8 cellular contexts compared by ENCODE assay signal in the genomic region with DNA sequence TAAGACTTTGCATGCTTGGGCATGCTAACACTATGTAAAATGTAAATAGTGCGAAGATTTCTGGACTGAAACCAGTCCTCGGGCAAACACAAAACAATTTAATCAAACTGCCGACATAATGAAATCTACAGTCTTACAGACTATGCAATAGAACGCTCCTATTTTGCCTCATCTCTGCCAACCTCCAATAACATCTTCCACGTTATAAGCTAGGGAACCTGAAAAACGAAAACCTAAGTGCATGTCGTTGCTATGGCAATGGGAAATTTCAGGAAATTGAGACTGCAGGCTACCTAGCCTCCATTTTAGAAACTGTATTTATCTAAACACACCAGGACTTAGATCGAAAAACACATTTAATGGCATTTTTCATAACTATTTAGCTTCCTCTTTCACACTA. TPM values are rescaled to one million over a fixed set of nuclear protein-coding genes. Genes with fewer than 3 reads are reported as not detected.
A peak's percentile ranks its signal among the peaks of the same experiment; 100 is the strongest.
DNase-seq lines count a peak whose midpoint lies in the region; ATAC-seq and TF ChIP-seq lines count a peak whose summit lies in the region.

No MANE protein-coding gene starts in this region.

- RAD21 ChIA-PET in HCT116 (lab: Charles Lee; ENCODE audit: low non-redundant PET in 1 of 2, low total read pairs in 2 of 2, uncharacterized antibody in 2 of 2, unreplicated experiment in 2 of 2): no interaction called here

- no peak overlapping the region for H3K14ac ChIP-seq in neuronal stem cell (ENCODE audit: low read length)

- intact Hi-C loops in HCT116 (cut with micrococcal nuclease): loop anchor here (5.0 to 10.0 kb wide), 2 partner anchors 97 to 665 kb away; partner anchors contain the start of gene HIPK3

- no peak overlapping the region for H3K23ac ChIP-seq in neuronal stem cell (ENCODE audit: low read depth, low read length, poor library complexity)

- TF ChIP-seq CTCF in HCT116 (IDR thresholded peaks at IDR 0.05 in 2 of 3, conservative IDR thresholded peaks at IDR 0.05 in 1 of 3; ENCODE audit: borderline replicate concordance in 1 of 3, insufficient read depth in 1 of 3, low read depth in 2 of 3, low read length in 2 of 3): no peak
- no peak for TF ChIP-seq CTCF in epithelial cell of proximal tubule (conservative IDR thresholded peaks at IDR 0.05; ENCODE audit: low read depth, low read length)
- no peak for TF ChIP-seq CTCF in GM10266 (IDR thresholded peaks at IDR 0.05; ENCODE audit: control insufficient read depth, insufficient read depth, low read depth, missing control alignments)

- H3K4me1 ChIP-seq in HCT116 (ENCODE audit: control insufficient read depth in 1 of 2, insufficient read depth in 2 of 2, low read length in 2 of 2) (peaks cover 6 to 27% of the 10 kb centered on the region in 2 experiments; a peak in 3 of 4 replicates), neuronal stem cell (ENCODE audit: control insufficient read depth in 2 of 2, insufficient read depth in 1 of 2, low read depth in 1 of 2, low read length in 2 of 2) (peaks cover 2 to 3% of the 10 kb centered on the region in 2 donors)

- POLR2A ChIA-PET in HCT116 (lab: Charles Lee): no interaction called here

- no peak overlapping the region for H2BK15ac ChIP-seq in neuronal stem cell (ENCODE audit: low read length)

- TF ChIP-seq POLR2A in HCT116 (IDR thresholded peaks at IDR 0.05; ENCODE audit: borderline replicate concordance, extremely low read depth, insufficient read depth, insufficient read length): no peak

- no peak overlapping the region for H4K8ac ChIP-seq in neuronal stem cell (ENCODE audit: low read depth, low read length)

- H3K36me3 ChIP-seq in HCT116 (ENCODE audit: control insufficient read depth in 1 of 2, insufficient read depth in 2 of 2, low read length in 2 of 2) (peaks cover 2 to 12% of the 10 kb centered on the region in 2 experiments; a peak in 1 of 4 replicates), neuronal stem cell (replicated peaks in 1 of 2; ENCODE audit: control insufficient read depth in 2 of 2, insufficient read depth in 2 of 2, low read length in 2 of 2) (peaks cover 2 to 43% of the 10 kb centered on the region in 2 donors)

- DNase-seq in AML-193 (lab: John Stamatoyannopoulos, UW) (peak; percentile 34 to 35), HCT116 (ENCODE audit: low read depth, low spot score) (no peak), SK-MEL-5 (ENCODE audit: low read depth, low spot score) (peak; percentile 47), epithelial cell of proximal tubule (ENCODE audit: low read depth) (no peak), neuronal stem cell (ENCODE audit: low spot score) (no peak), GM10266 (ENCODE audit: extremely low spot score) (no peak)

- ATAC-seq in HCT116 (no peak), GM18502 (IDR thresholded peaks at IDR 0.05; ENCODE audit: poor library complexity, unreplicated experiment) (no peak), HG03439 (IDR thresholded peaks at IDR 0.05; ENCODE audit: unreplicated experiment) (no peak)

- H3K27me3 ChIP-seq in HCT116 (ENCODE audit: insufficient read depth, low read length) (no peaks in the 10 kb centered on the region), neuronal stem cell (ENCODE audit: control insufficient read depth in 3 of 3, insufficient read depth in 3 of 3, low read depth in 1 of 3, low read length in 3 of 3) (no peaks in the 10 kb centered on the region)

- no peak overlapping the region for H2AFZ ChIP-seq in HCT116 (ENCODE audit: low read depth, low read length, poor library complexity, severe bottlenecking)
- H2AFZ ChIP-seq in neuronal stem cell (ENCODE audit: low read length): no peak overlapping the region

- peak overlapping the region; percentile 70 to 85 for H3K4me3 ChIP-seq in HCT116 (replicated peaks in 1 of 2; ENCODE audit: low read depth in 1 of 2, low read length in 2 of 2)
- peak overlapping the region; percentile 89 for H3K4me3 ChIP-seq in epithelial cell of proximal tubule (ENCODE audit: low read depth, low read length)
- H3K4me3 ChIP-seq in neuronal stem cell (ENCODE audit: low read length in 2 of 2): peak overlapping the region; percentile 81 to 90

- TF ChIP-seq RAD21 in HCT116 (IDR thresholded peaks at IDR 0.05; ENCODE audit: low read depth): no peak

- H4K91ac ChIP-seq in neuronal stem cell (ENCODE audit: low read depth, low read length, poor library complexity): no peak overlapping the region

- H3K4ac ChIP-seq in neuronal stem cell (ENCODE audit: low read length): no peak overlapping the region

- H3K79me2 ChIP-seq in HCT116 (ENCODE audit: insufficient read depth, low read length): peaks cover 73% of the 10 kb centered on the region

- no peaks in the 10 kb centered on the region for H3K9me2 ChIP-seq in HCT116 (ENCODE audit: insufficient read depth)

- H3K79me1 ChIP-seq in neuronal stem cell (ENCODE audit: low read depth, low read length): no peaks in the 10 kb centered on the region

- in situ Hi-C loops in SK-MEL-5 (cut with HindIII; ENCODE audit: low pct_unique_long_range_greater_than_20kb, low sequenced_read_pairs): no loop called here

- H3K27ac ChIP-seq in HCT116 (ENCODE audit: low read depth, low read length): no peak overlapping the region
- no peak overlapping the region for H3K27ac ChIP-seq in neuronal stem cell (replicated peaks; ENCODE audit: low read length)

- no peak overlapping the region for H3K18ac ChIP-seq in neuronal stem cell (ENCODE audit: low read length)

- H2BK12ac ChIP-seq in neuronal stem cell (ENCODE audit: low read length): no peak overlapping the region

- no peak overlapping the region for H2BK5ac ChIP-seq in neuronal stem cell (ENCODE audit: low read length)

- H2BK120ac ChIP-seq in neuronal stem cell (ENCODE audit: low read depth, low read length): no peak overlapping the region

- H2AK5ac ChIP-seq in neuronal stem cell (ENCODE audit: low read depth, low read length): no peak overlapping the region

- no CpG with 5 or more reads among the region's 8 CpGs for WGBS in neuronal stem cell (ENCODE audit: extremely low coverage in 2 of 2, insufficient read length in 2 of 2, insufficient replicate concordance in 1 of 2), 2 donors

- CTCF ChIA-PET in HCT116 (lab: Charles Lee): no interaction called here

- H3K4me2 ChIP-seq in HCT116 (ENCODE audit: low read length) (peak overlapping the region; percentile 83), neuronal stem cell (ENCODE audit: insufficient read depth, low read length, poor library complexity, severe bottlenecking) (peak overlapping the region; percentile 56)

- peak overlapping the region; percentile 82 for H3K9ac ChIP-seq in HCT116 (ENCODE audit: low read length)
- no peak overlapping the region for H3K9ac ChIP-seq in neuronal stem cell (ENCODE audit: low read depth, low read length, poor library complexity)

- BruUV-seq in HCT116 (replicated peaks; lab: Mats Ljungman, UMichigan): no TSS peak

- H3K9me3 ChIP-seq in HCT116 (ENCODE audit: control insufficient read depth in 1 of 2, insufficient read depth in 1 of 2, low read depth in 1 of 2, low read length in 2 of 2): no peaks in the 10 kb centered on the region
- peaks cover 0 to 32% of the 10 kb centered on the region in 2 donors for H3K9me3 ChIP-seq in neuronal stem cell (replicated peaks in 1 of 2; ENCODE audit: control insufficient read depth in 2 of 2, insufficient read depth in 1 of 2, low read depth in 1 of 2, low read length in 2 of 2)

- peaks cover 31% of the 10 kb centered on the region; the same call in 1 of the 2 replicates for H4K20me1 ChIP-seq in HCT116 (ENCODE audit: insufficient read depth)

TF ChIP-seq in HCT116, 20 proteins besides CTCF, POLR2A, EP300 and RAD21 (continues in another document):
- no peak for TF ChIP-seq ZNF274 (IDR thresholded peaks at IDR 0.05; ENCODE audit: low read depth, low read length)
- no peak for TF ChIP-seq EGR1 (IDR thresholded peaks at IDR 0.05; ENCODE audit: low read depth)
- TF ChIP-seq FOSL1 (IDR thresholded peaks at IDR 0.05; ENCODE audit: low read depth): no peak
- no peak for TF ChIP-seq TCF7L2 (IDR thresholded peaks at IDR 0.05; ENCODE audit: borderline replicate concordance, extremely low read depth, insufficient read depth, insufficient read length)
- TF ChIP-seq SIN3A (IDR thresholded peaks at IDR 0.05; ENCODE audit: low read depth): no peak
- TF ChIP-seq, protein P1, sequence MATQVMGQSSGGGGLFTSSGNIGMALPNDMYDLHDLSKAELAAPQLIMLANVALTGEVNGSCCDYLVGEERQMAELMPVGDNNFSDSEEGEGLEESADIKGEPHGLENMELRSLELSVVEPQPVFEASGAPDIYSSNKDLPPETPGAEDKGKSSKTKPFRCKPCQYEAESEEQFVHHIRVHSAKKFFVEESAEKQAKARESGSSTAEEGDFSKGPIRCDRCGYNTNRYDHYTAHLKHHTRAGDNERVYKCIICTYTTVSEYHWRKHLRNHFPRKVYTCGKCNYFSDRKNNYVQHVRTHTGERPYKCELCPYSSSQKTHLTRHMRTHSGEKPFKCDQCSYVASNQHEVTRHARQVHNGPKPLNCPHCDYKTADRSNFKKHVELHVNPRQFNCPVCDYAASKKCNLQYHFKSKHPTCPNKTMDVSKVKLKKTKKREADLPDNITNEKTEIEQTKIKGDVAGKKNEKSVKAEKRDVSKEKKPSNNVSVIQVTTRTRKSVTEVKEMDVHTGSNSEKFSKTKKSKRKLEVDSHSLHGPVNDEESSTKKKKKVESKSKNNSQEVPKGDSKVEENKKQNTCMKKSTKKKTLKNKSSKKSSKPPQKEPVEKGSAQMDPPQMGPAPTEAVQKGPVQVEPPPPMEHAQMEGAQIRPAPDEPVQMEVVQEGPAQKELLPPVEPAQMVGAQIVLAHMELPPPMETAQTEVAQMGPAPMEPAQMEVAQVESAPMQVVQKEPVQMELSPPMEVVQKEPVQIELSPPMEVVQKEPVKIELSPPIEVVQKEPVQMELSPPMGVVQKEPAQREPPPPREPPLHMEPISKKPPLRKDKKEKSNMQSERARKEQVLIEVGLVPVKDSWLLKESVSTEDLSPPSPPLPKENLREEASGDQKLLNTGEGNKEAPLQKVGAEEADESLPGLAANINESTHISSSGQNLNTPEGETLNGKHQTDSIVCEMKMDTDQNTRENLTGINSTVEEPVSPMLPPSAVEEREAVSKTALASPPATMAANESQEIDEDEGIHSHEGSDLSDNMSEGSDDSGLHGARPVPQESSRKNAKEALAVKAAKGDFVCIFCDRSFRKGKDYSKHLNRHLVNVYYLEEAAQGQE (IDR thresholded peaks at IDR 0.05; ENCODE audit: low read depth): no peak
- TF ChIP-seq YY1 (IDR thresholded peaks at IDR 0.05; ENCODE audit: extremely low read depth, insufficient replicate concordance, low read depth, low read length): no peak
- no peak for TF ChIP-seq JUND (IDR thresholded peaks at IDR 0.05)
- TF ChIP-seq EZH2 (IDR thresholded peaks at IDR 0.05): no peak
- TF ChIP-seq SRF (IDR thresholded peaks at IDR 0.05; ENCODE audit: low read depth): no peak
- no peak for TF ChIP-seq SP1 (IDR thresholded peaks at IDR 0.05; ENCODE audit: low read depth)

RNA-seq across cellular contexts. Expression of gene CSTF3, which starts 1.1 kb away (rescaled TPM):
- total RNA-seq in HCT116 (2021; ENCODE audit: unreplicated experiment) (39.3 TPM), epithelial cell of proximal tubule (30.0 and 45.1 TPM in 2 replicates)
- 16.2 and 16.7 TPM in 2 replicates for polyA plus RNA-seq in HCT116 (2012)
- 18.8 and 19.0 TPM in 2 replicates for total RNA-seq in SK-MEL-5 (2014; rRNA removed; shearing (Covaris generic))
- polyA plus RNA-seq in SK-MEL-5 (2015; cell fraction: cytosol; rRNA removed): 22.5 and 24.1 TPM in 2 replicates
- polyA plus RNA-seq in SK-MEL-5 (2015; cell fraction: nucleus; rRNA removed): 112 and 134 TPM in 2 replicates
- 93.9 TPM for polyA plus RNA-seq in neuronal stem cell (2013, experiment 1 of 2)
- 93.8 TPM for polyA plus RNA-seq in neuronal stem cell (2013, experiment 2 of 2)

Comparison
In these comparisons a context has a peak if more than half of its experiments do, and no peak if none do; other contexts are left out.
1. DNase-seq: peak in AML-193 (2 of 2) and SK-MEL-5 (single experiment); none in HCT116 (single experiment), epithelial cell of proximal tubule (single experiment), neuronal stem cell (single experiment) and GM10266 (single experiment).
2. Peak in every context shown above with its lines, with median percentiles within 50 percentile points of each other: H3K4me3 ChIP-seq.